ENCODE assay signal across 8 cellular contexts in genomic region chr6:130575971-130576370, GRCh38.
DNase-seq lines count a peak whose midpoint lies in the region; ATAC-seq and TF ChIP-seq lines count a peak whose summit lies in the region.

No MANE protein-coding gene starts in this region.

- peaks cover 49 to 70% (median 59%) of the 10 kb centered on the region in 4 donors for H3K4me1 Mint-ChIP-seq in CD4-positive, alpha-beta memory T cell
- H3K4me1 Mint-ChIP-seq in activated naive CD4-positive, alpha-beta T cell treated with anti-CD3 and anti-CD28 coated beads, Interleukin-2, amount 10 ng/mL, durations not matched to agents 7 days and 5 days, result peaks cover 48% of the 10 kb centered on the region
- peaks cover 33% of the 10 kb centered on the region for H3K4me1 Mint-ChIP-seq in stimulated activated naive CD8-positive, alpha-beta T cell treated with anti-CD3 and anti-CD28 coated beads, Interleukin-15, amount 100 ng/mL, for 72 hours

- H3K27me3 Mint-ChIP-seq in CD4-positive, alpha-beta memory T cell, result no peaks in the 10 kb centered on the region
- no peaks in the 10 kb centered on the region for H3K27me3 Mint-ChIP-seq in activated naive CD4-positive, alpha-beta T cell treated with anti-CD3 and anti-CD28 coated beads, Interleukin-2, amount 10 ng/mL, durations not matched to agents 7 days and 5 days
- no peaks in the 10 kb centered on the region for H3K27me3 Mint-ChIP-seq in stimulated activated naive CD8-positive, alpha-beta T cell treated with anti-CD3 and anti-CD28 coated beads, Interleukin-15, amount 100 ng/mL, for 72 hours

- peak; percentile 69 to 79 (median 71) for DNase-seq in CD4-positive, alpha-beta memory T cell
- DNase-seq in LHCN-M2 (ENCODE audit: low read depth), result peak; percentile 16
- DNase-seq in activated naive CD4-positive, alpha-beta T cell treated with anti-CD3 and anti-CD28 coated beads, Interleukin-2, amount 10 ng/mL, durations not matched to agents 7 days and 5 days, result peak; percentile 84
- peak; percentile 59 to 73 for DNase-seq in stimulated activated naive CD8-positive, alpha-beta T cell treated with anti-CD3 and anti-CD28 coated beads, Interleukin-15, amount 100 ng/mL, for 72 hours
- no peak for DNase-seq in mesenteric fat pad (ENCODE audit: low spot score)
- no peak for DNase-seq in esophagus muscularis mucosa (ENCODE audit: extremely low spot score)
- no peak for DNase-seq in prostate gland (ENCODE audit: low spot score)

- H3K4me1 ChIP-seq in CD4-positive, alpha-beta memory T cell (ENCODE audit: insufficient read depth, low read length), result peaks cover 58% of the 10 kb centered on the region
- H3K4me1 ChIP-seq in esophagus muscularis mucosa, result no peaks in the 10 kb centered on the region
- no peaks in the 10 kb centered on the region for H3K4me1 ChIP-seq in prostate gland (replicated peaks)

- CTCF ChIA-PET in CD4-positive, alpha-beta memory T cell (lab: Charles Lee; ENCODE audit: partially characterized antibody), result interaction anchor here (0.9 to 2.1 kb wide), 8 partner anchors 11 to 211 kb away, joined by 3 to 11 read pairs (median 4); partner anchors contain the start of gene TMEM200A
- CTCF ChIA-PET in activated naive CD4-positive, alpha-beta T cell treated with anti-CD3 and anti-CD28 coated beads, Interleukin-2, amount 10 ng/mL, durations not matched to agents 7 days and 5 days (lab: Charles Lee), result interaction anchor here (1.2 to 3.1 kb wide), 5 partner anchors 28 to 194 kb away, joined by 4 to 16 read pairs (median 4); no protein-coding TSS in a partner anchor

- TF ChIP-seq CTCF in esophagus muscularis mucosa (IDR thresholded peaks at IDR 0.05) (no peak), prostate gland (IDR thresholded peaks at IDR 0.05) (no peak)

- 77% methylated on average over 2 of the region's 2 CpGs for WGBS in esophagus muscularis mucosa
- 83% methylated on average over 2 of the region's 2 CpGs for WGBS in prostate gland

- no peaks in the 10 kb centered on the region for H3K36me3 Mint-ChIP-seq in CD4-positive, alpha-beta memory T cell
- peaks cover 51% of the 10 kb centered on the region for H3K36me3 Mint-ChIP-seq in activated naive CD4-positive, alpha-beta T cell treated with anti-CD3 and anti-CD28 coated beads, Interleukin-2, amount 10 ng/mL, durations not matched to agents 7 days and 5 days

- peak overlapping the region; percentile 56 to 88 (median 73) for H3K27ac Mint-ChIP-seq in CD4-positive, alpha-beta memory T cell
- H3K27ac Mint-ChIP-seq in activated naive CD4-positive, alpha-beta T cell treated with anti-CD3 and anti-CD28 coated beads, Interleukin-2, amount 10 ng/mL, durations not matched to agents 7 days and 5 days, result peak overlapping the region; percentile 91
- H3K27ac Mint-ChIP-seq in stimulated activated naive CD8-positive, alpha-beta T cell treated with anti-CD3 and anti-CD28 coated beads, Interleukin-15, amount 100 ng/mL, for 72 hours, result peak overlapping the region in 1 of 2 donors; percentile 74

- no peaks in the 10 kb centered on the region for H3K27me3 ChIP-seq in CD4-positive, alpha-beta memory T cell (ENCODE audit: insufficient read depth, low read length)
- H3K27me3 ChIP-seq in esophagus muscularis mucosa (peaks cover 0 to 4% (median 0%) of the 10 kb centered on the region in 4 donors), prostate gland (replicated peaks; ENCODE audit: insufficient read depth) (no peaks in the 10 kb centered on the region)

- H3K9me3 Mint-ChIP-seq in CD4-positive, alpha-beta memory T cell, result peaks cover 0 to 5% (median 0%) of the 10 kb centered on the region in 8 donors
- H3K9me3 Mint-ChIP-seq in activated naive CD4-positive, alpha-beta T cell treated with anti-CD3 and anti-CD28 coated beads, Interleukin-2, amount 10 ng/mL, durations not matched to agents 7 days and 5 days, result peaks cover 37% of the 10 kb centered on the region
- H3K9me3 Mint-ChIP-seq in stimulated activated naive CD8-positive, alpha-beta T cell treated with anti-CD3 and anti-CD28 coated beads, Interleukin-15, amount 100 ng/mL, for 72 hours, result peaks cover 4 to 18% of the 10 kb centered on the region in 2 donors

- TF ChIP-seq POLR2A in esophagus muscularis mucosa (IDR thresholded peaks at IDR 0.05; ENCODE audit: low read depth), result no peak
- TF ChIP-seq POLR2A in prostate gland (IDR thresholded peaks at IDR 0.05), result no peak

- no peaks in the 10 kb centered on the region for H3K9me3 ChIP-seq in CD4-positive, alpha-beta memory T cell (ENCODE audit: control insufficient read depth in 1 of 2, low read length in 2 of 2)
- H3K9me3 ChIP-seq in esophagus muscularis mucosa (no peaks in the 10 kb centered on the region), prostate gland (no peaks in the 10 kb centered on the region)

- H3K36me3 ChIP-seq in CD4-positive, alpha-beta memory T cell (ENCODE audit: insufficient read depth, low read length), result no peaks in the 10 kb centered on the region
- H3K36me3 ChIP-seq in esophagus muscularis mucosa, result no peaks in the 10 kb centered on the region
- no peaks in the 10 kb centered on the region for H3K36me3 ChIP-seq in prostate gland

- H3K4me3 ChIP-seq in CD4-positive, alpha-beta memory T cell (ENCODE audit: low read length in 2 of 2), result peak overlapping the region in 1 of 2 donors; percentile 36
- H3K4me3 ChIP-seq in esophagus muscularis mucosa, result no peak overlapping the region
- no peak overlapping the region for H3K4me3 ChIP-seq in prostate gland

- TF ChIP-seq EP300 in esophagus muscularis mucosa (IDR thresholded peaks at IDR 0.05), result no peak

- no peak overlapping the region for H3K27ac ChIP-seq in CD4-positive, alpha-beta memory T cell (ENCODE audit: low read depth, low read length)
- H3K27ac ChIP-seq in esophagus muscularis mucosa (replicated peaks in 1 of 4), result no peak overlapping the region
- no peak overlapping the region for H3K27ac ChIP-seq in prostate gland

- POLR2A ChIA-PET in CD4-positive, alpha-beta memory T cell (lab: Charles Lee; ENCODE audit: partially characterized antibody), result interaction anchor here (0.8 to 2.9 kb wide), 7 partner anchors 10 to 64 kb away, joined by 3 to 17 read pairs (median 4); no protein-coding TSS in a partner anchor

- peak; percentile 98 for ATAC-seq in GM21526 (IDR thresholded peaks at IDR 0.05; ENCODE audit: low FRiP score, unreplicated experiment)
- peak; percentile 99 for ATAC-seq in stimulated activated naive CD8-positive, alpha-beta T cell treated with anti-CD3 and anti-CD28 coated beads, Interleukin-15, amount 100 ng/mL, for 72 hours

- intact Hi-C loops in CD4-positive, alpha-beta memory T cell (cut with micrococcal nuclease), result loop anchor here (1.0 to 5.0 kb wide), 2 partner anchors 63 to 209 kb away; partner anchors contain the start of gene TMEM200A
- intact Hi-C loops in esophagus muscularis mucosa (cut with DNase I) (no loop called here), prostate gland (cut with DNase I) (no loop called here)

- peak overlapping the region; percentile 63 to 83 (median 78) for H3K4me3 Mint-ChIP-seq in CD4-positive, alpha-beta memory T cell
- peak overlapping the region; percentile 36 for H3K4me3 Mint-ChIP-seq in activated naive CD4-positive, alpha-beta T cell treated with anti-CD3 and anti-CD28 coated beads, Interleukin-2, amount 10 ng/mL, durations not matched to agents 7 days and 5 days
- peak overlapping the region; percentile 53 to 68 for H3K4me3 Mint-ChIP-seq in stimulated activated naive CD8-positive, alpha-beta T cell treated with anti-CD3 and anti-CD28 coated beads, Interleukin-15, amount 100 ng/mL, for 72 hours

Comparison
In these comparisons a context has a peak if more than half of its experiments do, and no peak if none do; other contexts are left out.
1. DNase-seq: peak in CD4-positive, alpha-beta memory T cell (5 of 5), LHCN-M2 (single experiment), activated naive CD4-positive, alpha-beta T cell treated with anti-CD3 and anti-CD28 coated beads, Interleukin-2, amount 10 ng/mL, durations not matched to agents 7 days and 5 days (single experiment) and stimulated activated naive CD8-positive, alpha-beta T cell treated with anti-CD3 and anti-CD28 coated beads, Interleukin-15, amount 100 ng/mL, for 72 hours (2 of 2); none in mesenteric fat pad (single experiment), esophagus muscularis mucosa (single experiment) and prostate gland (single experiment).
2. Peak in every context shown above with its lines, with median percentiles within 50 percentile points of each other: H3K4me3 Mint-ChIP-seq.